Comparison of ENCODE assay signal across 8 cellular contexts in the genomic region with DNA sequence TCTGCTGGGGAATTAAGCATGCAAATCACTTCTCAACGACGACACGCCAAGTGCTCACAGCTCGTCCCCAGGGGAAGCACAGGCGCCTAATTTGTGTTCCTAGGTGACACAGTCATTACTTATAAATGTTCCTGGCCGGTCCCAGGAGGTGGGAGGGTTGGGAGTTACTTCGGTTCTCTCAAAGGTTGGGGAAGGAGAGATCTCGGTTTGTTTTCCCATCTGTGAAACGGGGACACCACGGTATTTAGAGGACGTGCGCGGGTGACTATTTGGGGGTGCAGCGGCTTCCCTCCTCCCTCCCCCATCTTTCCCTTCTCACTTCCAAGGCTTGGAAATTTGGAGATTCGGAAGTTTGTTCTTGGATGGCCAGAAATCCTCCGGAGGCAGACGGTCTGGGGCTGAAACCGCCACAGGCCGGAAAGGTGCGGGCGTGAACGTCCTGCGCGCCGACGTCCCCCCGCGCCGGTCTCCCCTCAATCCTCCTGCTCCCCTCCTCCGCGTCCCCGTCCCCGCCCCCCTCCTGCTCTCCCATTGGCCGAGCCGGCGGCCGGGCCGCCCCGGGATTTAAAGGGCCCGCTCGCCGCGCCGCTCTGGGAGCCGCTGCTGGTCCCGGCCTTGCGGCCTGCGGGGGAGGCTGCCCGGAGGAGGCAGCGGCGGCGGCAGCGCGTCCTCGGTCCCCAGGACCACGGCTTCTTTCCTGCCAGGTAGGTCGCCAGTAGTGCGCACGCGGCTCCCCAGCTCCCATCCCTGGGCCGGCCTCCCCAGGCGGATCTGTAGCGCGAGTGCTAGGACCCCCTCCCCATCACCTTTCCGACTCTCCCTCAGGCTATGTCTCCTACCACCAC. TPM values are rescaled to one million over a fixed set of nuclear protein-coding genes. Genes with fewer than 3 reads are reported as not detected.
DNase-seq lines count a peak whose midpoint lies in the region; ATAC-seq and TF ChIP-seq lines count a peak whose summit lies in the region.

A gene (plus strand): TSS at position 593 of the 845 bp plus-strand sequence. CDS start 829 bp downstream, outside the sequence.

- ATAC-seq in GM19395 (IDR thresholded peaks at IDR 0.05; ENCODE audit: unreplicated experiment) = peak; percentile 80
- peak; percentile 94 for ATAC-seq in stimulated activated naive CD8-positive, alpha-beta T cell treated with anti-CD3 and anti-CD28 coated beads, Interleukin-15, amount 100 ng/mL, for 72 hours

- H3K9me3 Mint-ChIP-seq in stimulated activated naive CD8-positive, alpha-beta T cell treated with anti-CD3 and anti-CD28 coated beads, Interleukin-15, amount 100 ng/mL, for 72 hours = no peaks in the 10 kb centered on the region

- no peaks in the 10 kb centered on the region for H3F3A ChIP-seq in neural cell (ENCODE audit: insufficient read depth, low read length, poor library complexity, severe bottlenecking)

- peaks cover 19% of the 10 kb centered on the region for H3K4me1 Mint-ChIP-seq in stimulated activated naive CD8-positive, alpha-beta T cell treated with anti-CD3 and anti-CD28 coated beads, Interleukin-15, amount 100 ng/mL, for 72 hours

- H3K9me2 ChIP-seq in neural cell (ENCODE audit: insufficient read depth, low read length) = no peaks in the 10 kb centered on the region

- peak within 1 kb of the TSS; percentile 60 for H2AFZ ChIP-seq in neural cell (ENCODE audit: low read depth, low read length)

- H3K9me3 ChIP-seq in neural cell (ENCODE audit: low read length) = no peaks in the 10 kb centered on the region

- no peaks in the 10 kb centered on the region for H3K27me3 ChIP-seq in neural cell (ENCODE audit: insufficient read depth, low read depth, low read length)

- peak within 1 kb of the TSS; percentile 55 for H3K4me2 ChIP-seq in neural cell (ENCODE audit: low read length)

- TF ChIP-seq EP300 in neural cell (conservative IDR thresholded peaks at IDR 0.05; ENCODE audit: poor library complexity, severe bottlenecking) = no peak

- H3K27me3 Mint-ChIP-seq in stimulated activated naive CD8-positive, alpha-beta T cell treated with anti-CD3 and anti-CD28 coated beads, Interleukin-15, amount 100 ng/mL, for 72 hours = no peaks in the 10 kb centered on the region

- H3K27ac ChIP-seq in neural cell (ENCODE audit: low read length) = peak within 1 kb of the TSS; percentile 42

- H3K4me3 ChIP-seq in neural cell (ENCODE audit: low read length) = peak within 1 kb of the TSS; percentile 75

- no peaks in the 10 kb centered on the region for H3K36me3 ChIP-seq in neural cell (ENCODE audit: insufficient read depth, low read length)

- TF ChIP-seq CTCF in neural cell (IDR thresholded peaks at IDR 0.05; ENCODE audit: poor library complexity, severe bottlenecking) = no peak

- DNase-seq in C1 segment of cervical spinal cord (lab: John Stamatoyannopoulos, UW) = peak in 13 of 14 donors; percentile 16 to 82 (median 51)
- peak; percentile 76 for DNase-seq in HT-29 (ENCODE audit: low spot score)
- DNase-seq in RKO (ENCODE audit: low spot score) = peak; percentile 75
- DNase-seq in activated T-helper 1 cell treated with anti-CD3 and anti-CD28 coated beads, Interleukin-2, amount 50 U/mL, for 16 hours (ENCODE audit: low read depth in 1 of 2, low spot score in 1 of 2) = peak; percentile 53 to 64
- DNase-seq in fibroblast of peridontal ligament (ENCODE audit: extremely low read depth) = peak; percentile 33
- peak; percentile 68 to 77 for DNase-seq in stimulated activated naive CD8-positive, alpha-beta T cell treated with anti-CD3 and anti-CD28 coated beads, Interleukin-15, amount 100 ng/mL, for 72 hours

- peak within 1 kb of the TSS; percentile 92 to 97 for H3K27ac Mint-ChIP-seq in stimulated activated naive CD8-positive, alpha-beta T cell treated with anti-CD3 and anti-CD28 coated beads, Interleukin-15, amount 100 ng/mL, for 72 hours

- no peak for TF ChIP-seq RAD21 in neural cell (conservative IDR thresholded peaks at IDR 0.05)

- no peaks in the 10 kb centered on the region for H4K20me1 ChIP-seq in neural cell (ENCODE audit: insufficient read depth)

- H3K79me2 ChIP-seq in neural cell (replicated peaks; ENCODE audit: insufficient read depth, low read length) = no peaks in the 10 kb centered on the region

- H3K4me3 Mint-ChIP-seq in stimulated activated naive CD8-positive, alpha-beta T cell treated with anti-CD3 and anti-CD28 coated beads, Interleukin-15, amount 100 ng/mL, for 72 hours = peak within 1 kb of the TSS; percentile 94 to 96

- peak within 1 kb of the TSS; percentile 76 for H3K9ac ChIP-seq in neural cell (ENCODE audit: low read length)

TF ChIP-seq in neural cell, 6 proteins besides CTCF, POLR2A, EP300 and RAD21:
- TF ChIP-seq MXI1 (conservative IDR thresholded peaks at IDR 0.05; ENCODE audit: poor library complexity, severe bottlenecking) (peak; percentile 45), SMC3 (conservative IDR thresholded peaks at IDR 0.05; ENCODE audit: poor library complexity) (no peak), EZH2 (IDR thresholded peaks at IDR 0.05; ENCODE audit: borderline replicate concordance, insufficient read depth, low read length, poor library complexity, severe bottlenecking) (no peak), POLR2AphosphoS5 (IDR thresholded peaks at IDR 0.05) (peak; percentile 40), TAF1 (IDR thresholded peaks at IDR 0.05; ENCODE audit: low read depth) (no peak)
- TF ChIP-seq, protein P1, sequence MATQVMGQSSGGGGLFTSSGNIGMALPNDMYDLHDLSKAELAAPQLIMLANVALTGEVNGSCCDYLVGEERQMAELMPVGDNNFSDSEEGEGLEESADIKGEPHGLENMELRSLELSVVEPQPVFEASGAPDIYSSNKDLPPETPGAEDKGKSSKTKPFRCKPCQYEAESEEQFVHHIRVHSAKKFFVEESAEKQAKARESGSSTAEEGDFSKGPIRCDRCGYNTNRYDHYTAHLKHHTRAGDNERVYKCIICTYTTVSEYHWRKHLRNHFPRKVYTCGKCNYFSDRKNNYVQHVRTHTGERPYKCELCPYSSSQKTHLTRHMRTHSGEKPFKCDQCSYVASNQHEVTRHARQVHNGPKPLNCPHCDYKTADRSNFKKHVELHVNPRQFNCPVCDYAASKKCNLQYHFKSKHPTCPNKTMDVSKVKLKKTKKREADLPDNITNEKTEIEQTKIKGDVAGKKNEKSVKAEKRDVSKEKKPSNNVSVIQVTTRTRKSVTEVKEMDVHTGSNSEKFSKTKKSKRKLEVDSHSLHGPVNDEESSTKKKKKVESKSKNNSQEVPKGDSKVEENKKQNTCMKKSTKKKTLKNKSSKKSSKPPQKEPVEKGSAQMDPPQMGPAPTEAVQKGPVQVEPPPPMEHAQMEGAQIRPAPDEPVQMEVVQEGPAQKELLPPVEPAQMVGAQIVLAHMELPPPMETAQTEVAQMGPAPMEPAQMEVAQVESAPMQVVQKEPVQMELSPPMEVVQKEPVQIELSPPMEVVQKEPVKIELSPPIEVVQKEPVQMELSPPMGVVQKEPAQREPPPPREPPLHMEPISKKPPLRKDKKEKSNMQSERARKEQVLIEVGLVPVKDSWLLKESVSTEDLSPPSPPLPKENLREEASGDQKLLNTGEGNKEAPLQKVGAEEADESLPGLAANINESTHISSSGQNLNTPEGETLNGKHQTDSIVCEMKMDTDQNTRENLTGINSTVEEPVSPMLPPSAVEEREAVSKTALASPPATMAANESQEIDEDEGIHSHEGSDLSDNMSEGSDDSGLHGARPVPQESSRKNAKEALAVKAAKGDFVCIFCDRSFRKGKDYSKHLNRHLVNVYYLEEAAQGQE (IDR thresholded peaks at IDR 0.05; ENCODE audit: borderline replicate concordance) = peak; percentile 31
TF ChIP-seq in neural cell: peak in this region for 3.

RNA-seq across cellular contexts. Expression of the gene that starts here (rescaled TPM):
- total RNA-seq in HT-29 (2014; rRNA removed; shearing (Covaris generic)) = 6.5 and 8.7 TPM in 2 replicates
- polyA plus RNA-seq in neural cell = 29.8 and 32.1 TPM in 2 replicates
- polyA minus RNA-seq in neural cell = 15.0 and 16.8 TPM in 2 replicates

Comparison
In these comparisons a context has a peak if more than half of its experiments do, and no peak if none do; other contexts are left out.
1. Peak in every context shown above with its lines: DNase-seq, ATAC-seq, H3K4me3 ChIP-seq and H3K27ac ChIP-seq.